6 cellular contexts compared by ENCODE assay signal in the genomic region with DNA sequence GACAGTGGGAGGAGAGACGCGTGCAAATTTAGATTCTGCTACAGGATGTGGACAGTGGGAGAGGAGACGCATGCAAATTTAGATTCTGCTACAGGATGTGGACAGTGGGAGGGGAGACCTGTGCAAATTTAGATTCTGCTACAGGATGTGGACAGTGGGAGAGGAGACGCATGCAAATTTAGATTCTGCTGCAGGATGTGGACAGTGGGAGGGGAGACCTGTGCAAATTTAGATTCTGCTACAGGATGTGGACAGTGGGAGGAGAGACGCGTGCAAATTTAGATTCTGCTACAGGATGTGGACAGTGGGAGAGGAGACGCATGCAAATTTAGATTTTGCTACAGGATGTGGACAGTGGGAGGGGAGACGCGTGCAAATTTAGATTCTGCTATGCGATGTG.
A peak's percentile ranks its signal among the peaks of the same experiment; 100 is the strongest.
DNase-seq lines count a peak whose midpoint lies in the region; ATAC-seq and TF ChIP-seq lines count a peak whose summit lies in the region.
"Not testable (repeated sequence)": the region's sequence is repeated elsewhere in the genome, so short reads cannot be mapped to it uniquely, and the experiment has no call there.

No MANE protein-coding gene starts in this region.

- POLR2A ChIA-PET in CD8-positive, alpha-beta T cell (lab: Charles Lee); activated B cell treated with CpG ODN at 0.5 μM for 24 hours (lab: Charles Lee); activated naive CD8-positive, alpha-beta T cell treated with anti-CD3 and anti-CD28 coated beads, Interleukin-2, amount 10 ng/mL, durations not matched to agents 7 days and 5 days (lab: Charles Lee): not testable (repeated sequence)

- CTCF ChIA-PET in CD8-positive, alpha-beta T cell (lab: Charles Lee); activated B cell treated with CpG ODN at 0.5 μM for 24 hours (lab: Charles Lee); activated CD8-positive, alpha-beta memory T cell treated with anti-CD3 and anti-CD28 coated beads, Interleukin-2, amount 10 ng/mL, durations not matched to agents 7 days and 5 days (lab: Charles Lee): not testable (repeated sequence)

- not testable (repeated sequence) for H3K36me3 ChIP-seq in CD8-positive, alpha-beta T cell (ENCODE audit: insufficient read depth, low read length)

- H3K36me3 Mint-ChIP-seq in CD8-positive, alpha-beta T cell: peaks cover 13% of the 10 kb centered on the region
- not testable (repeated sequence) for H3K36me3 Mint-ChIP-seq in activated B cell treated with CpG ODN at 0.5 μM for 24 hours (ENCODE audit: low read depth); activated naive CD8-positive, alpha-beta T cell treated with anti-CD3 and anti-CD28 coated beads, Interleukin-2, amount 10 ng/mL, durations not matched to agents 7 days and 5 days
- H3K36me3 Mint-ChIP-seq in activated CD8-positive, alpha-beta memory T cell treated with anti-CD3 and anti-CD28 coated beads, Interleukin-2, amount 10 ng/mL, durations not matched to agents 7 days and 5 days: peaks cover 12% of the 10 kb centered on the region
- H3K36me3 Mint-ChIP-seq in naive B cell: peaks cover 0 to 14% of the 10 kb centered on the region in 2 donors

- intact Hi-C loops in CD8-positive, alpha-beta T cell (cut with DNase I, micrococcal nuclease); activated B cell treated with CpG ODN at 0.5 μM for 24 hours (cut with micrococcal nuclease): not testable (repeated sequence)

- TF ChIP-seq CTCF in CD8-positive, alpha-beta T cell (IDR thresholded peaks at IDR 0.05); NB4 (IDR thresholded peaks at IDR 0.05; ENCODE audit: low read depth, low read length); activated B cell treated with CpG ODN at 0.5 μM for 24 hours (IDR thresholded peaks at IDR 0.05): not testable (repeated sequence)

- H3K27me3 Mint-ChIP-seq in CD8-positive, alpha-beta T cell (ENCODE audit: low read depth); activated B cell treated with CpG ODN at 0.5 μM for 24 hours; activated CD8-positive, alpha-beta memory T cell treated with anti-CD3 and anti-CD28 coated beads, Interleukin-2, amount 10 ng/mL, durations not matched to agents 7 days and 5 days; activated naive CD8-positive, alpha-beta T cell treated with anti-CD3 and anti-CD28 coated beads, Interleukin-2, amount 10 ng/mL, durations not matched to agents 7 days and 5 days; naive B cell: not testable (repeated sequence)

- H3K4me3 ChIP-seq in CD8-positive, alpha-beta T cell (ENCODE audit: low read depth, low read length); NB4 (ENCODE audit: low read depth, low read length): not testable (repeated sequence)

- not testable (repeated sequence) for H3K27me3 ChIP-seq in CD8-positive, alpha-beta T cell (ENCODE audit: insufficient read depth, low read length)

- H3K27ac Mint-ChIP-seq in CD8-positive, alpha-beta T cell: peak overlapping the region; percentile 62
- H3K27ac Mint-ChIP-seq in activated B cell treated with CpG ODN at 0.5 μM for 24 hours: peak overlapping the region; percentile 30
- peak overlapping the region; percentile 43 for H3K27ac Mint-ChIP-seq in activated CD8-positive, alpha-beta memory T cell treated with anti-CD3 and anti-CD28 coated beads, Interleukin-2, amount 10 ng/mL, durations not matched to agents 7 days and 5 days
- peak overlapping the region; percentile 75 for H3K27ac Mint-ChIP-seq in activated naive CD8-positive, alpha-beta T cell treated with anti-CD3 and anti-CD28 coated beads, Interleukin-2, amount 10 ng/mL, durations not matched to agents 7 days and 5 days
- H3K27ac Mint-ChIP-seq in naive B cell: peak overlapping the region in 3 of 6 donors; percentile 15 to 89 (median 70)

- H3K4me3 Mint-ChIP-seq in CD8-positive, alpha-beta T cell; activated B cell treated with CpG ODN at 0.5 μM for 24 hours; activated CD8-positive, alpha-beta memory T cell treated with anti-CD3 and anti-CD28 coated beads, Interleukin-2, amount 10 ng/mL, durations not matched to agents 7 days and 5 days: not testable (repeated sequence)
- peak overlapping the region; percentile 28 for H3K4me3 Mint-ChIP-seq in activated naive CD8-positive, alpha-beta T cell treated with anti-CD3 and anti-CD28 coated beads, Interleukin-2, amount 10 ng/mL, durations not matched to agents 7 days and 5 days
- peak overlapping the region in 1 of 8 donors; percentile 47 for H3K4me3 Mint-ChIP-seq in naive B cell

- H3K9me3 ChIP-seq in CD8-positive, alpha-beta T cell (ENCODE audit: low read length): not testable (repeated sequence)

- H3K27ac ChIP-seq in CD8-positive, alpha-beta T cell (ENCODE audit: low read depth, low read length): not testable (repeated sequence)

- H3K9me3 Mint-ChIP-seq in CD8-positive, alpha-beta T cell: not testable (repeated sequence)
- peaks cover 12% of the 10 kb centered on the region for H3K9me3 Mint-ChIP-seq in activated B cell treated with CpG ODN at 0.5 μM for 24 hours
- peaks cover 22% of the 10 kb centered on the region for H3K9me3 Mint-ChIP-seq in activated CD8-positive, alpha-beta memory T cell treated with anti-CD3 and anti-CD28 coated beads, Interleukin-2, amount 10 ng/mL, durations not matched to agents 7 days and 5 days (ENCODE audit: low read depth)
- peaks cover 16% of the 10 kb centered on the region for H3K9me3 Mint-ChIP-seq in activated naive CD8-positive, alpha-beta T cell treated with anti-CD3 and anti-CD28 coated beads, Interleukin-2, amount 10 ng/mL, durations not matched to agents 7 days and 5 days
- H3K9me3 Mint-ChIP-seq in naive B cell: peaks cover 5 to 23% (median 11%) of the 10 kb centered on the region in 7 donors

- peaks cover 14% of the 10 kb centered on the region for H3K4me1 Mint-ChIP-seq in CD8-positive, alpha-beta T cell (ENCODE audit: low read depth)
- H3K4me1 Mint-ChIP-seq in activated B cell treated with CpG ODN at 0.5 μM for 24 hours: peaks cover 14% of the 10 kb centered on the region
- peaks cover 10% of the 10 kb centered on the region for H3K4me1 Mint-ChIP-seq in activated CD8-positive, alpha-beta memory T cell treated with anti-CD3 and anti-CD28 coated beads, Interleukin-2, amount 10 ng/mL, durations not matched to agents 7 days and 5 days
- H3K4me1 Mint-ChIP-seq in activated naive CD8-positive, alpha-beta T cell treated with anti-CD3 and anti-CD28 coated beads, Interleukin-2, amount 10 ng/mL, durations not matched to agents 7 days and 5 days: not testable (repeated sequence)
- H3K4me1 Mint-ChIP-seq in naive B cell: peaks cover 8 to 12% (median 11%) of the 10 kb centered on the region in 3 donors

- not testable (repeated sequence) for TF ChIP-seq POLR2A in NB4 (IDR thresholded peaks at IDR 0.05; ENCODE audit: extremely low read depth, insufficient read length)

- not testable (repeated sequence) for H3K4me1 ChIP-seq in CD8-positive, alpha-beta T cell (ENCODE audit: insufficient read depth, low read length)

- ATAC-seq in CD8-positive, alpha-beta T cell; activated B cell treated with CpG ODN at 0.5 μM for 24 hours (ENCODE audit: low read depth); activated CD8-positive, alpha-beta memory T cell treated with anti-CD3 and anti-CD28 coated beads, Interleukin-2, amount 10 ng/mL, durations not matched to agents 7 days and 5 days; activated naive CD8-positive, alpha-beta T cell treated with anti-CD3 and anti-CD28 coated beads, Interleukin-2, amount 10 ng/mL, durations not matched to agents 7 days and 5 days (ENCODE audit: low read depth); naive B cell (ENCODE audit: low read depth in 2 of 2): not testable (repeated sequence)

- peak in 1 of 7 experiments; percentile 63 for DNase-seq in CD8-positive, alpha-beta T cell
- DNase-seq in NB4 (ENCODE audit: low read depth) (peak; percentile 21), naive B cell (peak; percentile 51)
- not testable (repeated sequence) for DNase-seq in activated B cell treated with CpG ODN at 0.5 μM for 24 hours; activated CD8-positive, alpha-beta memory T cell treated with anti-CD3 and anti-CD28 coated beads, Interleukin-2, amount 10 ng/mL, durations not matched to agents 7 days and 5 days; activated naive CD8-positive, alpha-beta T cell treated with anti-CD3 and anti-CD28 coated beads, Interleukin-2, amount 10 ng/mL, durations not matched to agents 7 days and 5 days
